Comparison of ENCODE assay signal across 4 cellular contexts in the genomic region with DNA sequence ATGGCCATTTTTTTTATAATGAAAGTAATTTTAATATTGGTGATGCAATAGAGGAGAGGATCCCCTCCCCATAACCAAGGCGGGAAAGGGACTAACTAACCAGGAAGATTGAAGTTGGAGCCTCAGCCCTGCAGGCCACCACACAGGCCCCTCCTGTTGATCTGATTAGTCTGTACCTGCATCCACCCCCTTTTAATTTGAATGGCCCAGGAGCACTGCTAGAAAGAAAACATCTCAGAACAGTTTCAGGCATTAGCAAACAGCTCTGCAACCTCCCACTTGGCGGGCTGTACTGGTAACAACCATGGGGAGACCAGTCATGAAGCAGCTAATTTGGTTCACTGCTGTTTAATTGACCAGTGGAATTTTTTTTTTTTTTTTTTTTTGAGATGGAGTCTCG.
TF ChIP-seq lines count a peak whose summit lies in the region.

No MANE protein-coding gene starts in this region.

TF ChIP-seq in SK-N-SH, 30 proteins besides CTCF, POLR2A, EP300 and RAD21:
- no peak for TF ChIP-seq TAF1 (IDR thresholded peaks at IDR 0.05; ENCODE audit: borderline replicate concordance, low read depth, low read length)
- TF ChIP-seq GATA2 (CRISPR knock-in tag; IDR thresholded peaks at IDR 0.05): no peak
- TF ChIP-seq RFX5 (IDR thresholded peaks at IDR 0.05; ENCODE audit: low read length): no peak
- TF ChIP-seq TCF12 (IDR thresholded peaks at IDR 0.05): no peak
- no peak for TF ChIP-seq ELF1 (IDR thresholded peaks at IDR 0.05)
- TF ChIP-seq SMC3 (IDR thresholded peaks at IDR 0.05; ENCODE audit: low read depth, low read length): no peak

TF ChIP-seq in SK-N-SH treated with all-trans-retinoic acid at 6 μM for 48 hours, 23 proteins besides CTCF, POLR2A, EP300 and RAD21:
- TF ChIP-seq BACH2 (CRISPR knock-in tag; IDR thresholded peaks at IDR 0.05; ENCODE audit: borderline replicate concordance) (no peak), ZFP30 (CRISPR knock-in tag; IDR thresholded peaks at IDR 0.05) (no peak), TOX (CRISPR knock-in tag; IDR thresholded peaks at IDR 0.05; ENCODE audit: borderline replicate concordance) (no peak), GLIS3 (CRISPR knock-in tag; IDR thresholded peaks at IDR 0.05) (no peak), OSR1 (CRISPR knock-in tag; IDR thresholded peaks at IDR 0.05) (no peak), ZFP3 (CRISPR knock-in tag; IDR thresholded peaks at IDR 0.05) (no peak), ZNF8 (CRISPR knock-in tag; IDR thresholded peaks at IDR 0.05) (no peak), CSDC2 (CRISPR knock-in tag; IDR thresholded peaks at IDR 0.05) (no peak), ESRRG (CRISPR knock-in tag; IDR thresholded peaks at IDR 0.05) (no peak), ZNF70 (CRISPR knock-in tag; IDR thresholded peaks at IDR 0.05) (no peak), ARNTL (CRISPR knock-in tag; IDR thresholded peaks at IDR 0.05; ENCODE audit: borderline replicate concordance, low read depth) (no peak), ZC3H10 (CRISPR knock-in tag; IDR thresholded peaks at IDR 0.05) (no peak), ZNF565 (CRISPR knock-in tag; conservative IDR thresholded peaks at IDR 0.05; ENCODE audit: low read depth) (no peak), PPARA (CRISPR knock-in tag; IDR thresholded peaks at IDR 0.05; ENCODE audit: borderline replicate concordance) (no peak), RARB (CRISPR knock-in tag; IDR thresholded peaks at IDR 0.05) (no peak)
- TF ChIP-seq, protein P1, sequence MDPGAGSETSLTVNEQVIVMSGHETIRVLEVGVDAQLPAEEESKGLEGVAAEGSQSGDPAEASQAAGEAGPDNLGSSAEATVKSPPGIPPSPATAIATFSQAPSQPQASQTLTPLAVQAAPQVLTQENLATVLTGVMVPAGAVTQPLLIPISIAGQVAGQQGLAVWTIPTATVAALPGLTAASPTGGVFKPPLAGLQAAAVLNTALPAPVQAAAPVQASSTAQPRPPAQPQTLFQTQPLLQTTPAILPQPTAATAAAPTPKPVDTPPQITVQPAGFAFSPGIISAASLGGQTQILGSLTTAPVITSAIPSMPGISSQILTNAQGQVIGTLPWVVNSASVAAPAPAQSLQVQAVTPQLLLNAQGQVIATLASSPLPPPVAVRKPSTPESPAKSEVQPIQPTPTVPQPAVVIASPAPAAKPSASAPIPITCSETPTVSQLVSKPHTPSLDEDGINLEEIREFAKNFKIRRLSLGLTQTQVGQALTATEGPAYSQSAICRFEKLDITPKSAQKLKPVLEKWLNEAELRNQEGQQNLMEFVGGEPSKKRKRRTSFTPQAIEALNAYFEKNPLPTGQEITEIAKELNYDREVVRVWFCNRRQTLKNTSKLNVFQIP (CRISPR knock-in tag; IDR thresholded peaks at IDR 0.05; ENCODE audit: borderline replicate concordance, low read depth): no peak
- TF ChIP-seq, protein P2, sequence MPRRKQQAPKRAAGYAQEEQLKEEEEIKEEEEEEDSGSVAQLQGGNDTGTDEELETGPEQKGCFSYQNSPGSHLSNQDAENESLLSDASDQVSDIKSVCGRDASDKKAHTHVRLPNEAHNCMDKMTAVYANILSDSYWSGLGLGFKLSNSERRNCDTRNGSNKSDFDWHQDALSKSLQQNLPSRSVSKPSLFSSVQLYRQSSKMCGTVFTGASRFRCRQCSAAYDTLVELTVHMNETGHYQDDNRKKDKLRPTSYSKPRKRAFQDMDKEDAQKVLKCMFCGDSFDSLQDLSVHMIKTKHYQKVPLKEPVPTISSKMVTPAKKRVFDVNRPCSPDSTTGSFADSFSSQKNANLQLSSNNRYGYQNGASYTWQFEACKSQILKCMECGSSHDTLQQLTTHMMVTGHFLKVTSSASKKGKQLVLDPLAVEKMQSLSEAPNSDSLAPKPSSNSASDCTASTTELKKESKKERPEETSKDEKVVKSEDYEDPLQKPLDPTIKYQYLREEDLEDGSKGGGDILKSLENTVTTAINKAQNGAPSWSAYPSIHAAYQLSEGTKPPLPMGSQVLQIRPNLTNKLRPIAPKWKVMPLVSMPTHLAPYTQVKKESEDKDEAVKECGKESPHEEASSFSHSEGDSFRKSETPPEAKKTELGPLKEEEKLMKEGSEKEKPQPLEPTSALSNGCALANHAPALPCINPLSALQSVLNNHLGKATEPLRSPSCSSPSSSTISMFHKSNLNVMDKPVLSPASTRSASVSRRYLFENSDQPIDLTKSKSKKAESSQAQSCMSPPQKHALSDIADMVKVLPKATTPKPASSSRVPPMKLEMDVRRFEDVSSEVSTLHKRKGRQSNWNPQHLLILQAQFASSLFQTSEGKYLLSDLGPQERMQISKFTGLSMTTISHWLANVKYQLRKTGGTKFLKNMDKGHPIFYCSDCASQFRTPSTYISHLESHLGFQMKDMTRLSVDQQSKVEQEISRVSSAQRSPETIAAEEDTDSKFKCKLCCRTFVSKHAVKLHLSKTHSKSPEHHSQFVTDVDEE (CRISPR knock-in tag; IDR thresholded peaks at IDR 0.05): no peak

TF ChIP-seq in IMR-90, 13 proteins besides CTCF, POLR2A, EP300 and RAD21:
- TF ChIP-seq MXI1 (IDR thresholded peaks at IDR 0.05; ENCODE audit: borderline replicate concordance, low read depth, low read length) (no peak), MAZ (IDR thresholded peaks at IDR 0.05; ENCODE audit: borderline replicate concordance, low read depth, low read length) (no peak), FOS (IDR thresholded peaks at IDR 0.05; ENCODE audit: low read depth, low read length) (no peak), RFX5 (IDR thresholded peaks at IDR 0.05; ENCODE audit: low read depth, low read length) (no peak), MAFK (IDR thresholded peaks at IDR 0.05; ENCODE audit: low read depth, low read length) (no peak), CHD1 (IDR thresholded peaks at IDR 0.05; ENCODE audit: low read depth, low read length) (no peak), ELK1 (IDR thresholded peaks at IDR 0.05; ENCODE audit: borderline replicate concordance, low read depth, low read length) (no peak), BHLHE40 (IDR thresholded peaks at IDR 0.05; ENCODE audit: low read depth, low read length) (no peak), SMC3 (IDR thresholded peaks at IDR 0.05; ENCODE audit: low read depth, low read length) (no peak), CEBPB (IDR thresholded peaks at IDR 0.05; ENCODE audit: low read depth, low read length) (no peak)

TF ChIP-seq in WTC11, 78 proteins besides CTCF, POLR2A, EP300 and RAD21:
- TF ChIP-seq, protein P3, sequence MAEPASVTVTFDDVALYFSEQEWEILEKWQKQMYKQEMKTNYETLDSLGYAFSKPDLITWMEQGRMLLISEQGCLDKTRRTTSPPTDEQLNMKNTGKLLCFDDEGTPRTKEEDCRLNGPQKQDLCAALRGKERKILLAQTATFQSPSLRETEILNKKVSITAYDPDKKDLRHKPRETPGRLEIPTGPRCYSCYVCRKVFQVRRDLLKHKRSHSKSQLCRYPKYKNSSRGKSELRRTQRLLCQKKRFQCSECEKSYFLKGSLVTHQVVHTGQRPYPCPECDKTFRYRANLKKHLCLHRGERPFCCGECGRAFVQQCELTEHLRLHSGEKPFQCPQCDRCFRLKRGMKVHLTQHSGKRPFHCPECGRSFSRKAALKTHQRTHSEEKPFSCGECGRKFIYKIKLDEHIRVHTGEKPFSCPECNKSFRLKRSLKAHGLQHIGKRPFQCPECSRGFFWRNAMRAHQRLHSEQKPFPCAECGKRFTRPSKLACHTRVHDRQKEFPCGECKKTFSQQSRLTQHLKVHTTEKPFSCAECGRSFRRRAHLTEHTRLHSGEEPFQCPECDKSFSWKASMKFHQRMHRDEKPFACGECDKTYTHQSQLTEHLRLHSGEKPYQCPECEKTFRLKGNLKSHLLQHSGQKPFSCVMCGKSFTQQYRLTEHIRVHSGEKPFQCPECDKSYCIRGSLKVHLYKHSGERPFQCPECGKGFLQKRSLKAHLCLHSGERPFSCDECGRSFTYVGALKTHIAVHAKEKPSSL (CRISPR knock-in tag; conservative IDR thresholded peaks at IDR 0.05): no peak
- TF ChIP-seq JUN (CRISPR knock-in tag; IDR thresholded peaks at IDR 0.05) (no peak), USF2 (CRISPR knock-in tag; IDR thresholded peaks at IDR 0.05) (no peak), ZNF219 (CRISPR knock-in tag; IDR thresholded peaks at IDR 0.05; ENCODE audit: borderline replicate concordance) (no peak), RORB (CRISPR knock-in tag; IDR thresholded peaks at IDR 0.05) (no peak), FOXP4 (CRISPR knock-in tag; IDR thresholded peaks at IDR 0.05) (no peak), RELA (CRISPR knock-in tag; IDR thresholded peaks at IDR 0.05; ENCODE audit: borderline replicate concordance) (no peak), IRF1 (CRISPR knock-in tag; IDR thresholded peaks at IDR 0.05) (no peak)
- TF ChIP-seq, protein P4, sequence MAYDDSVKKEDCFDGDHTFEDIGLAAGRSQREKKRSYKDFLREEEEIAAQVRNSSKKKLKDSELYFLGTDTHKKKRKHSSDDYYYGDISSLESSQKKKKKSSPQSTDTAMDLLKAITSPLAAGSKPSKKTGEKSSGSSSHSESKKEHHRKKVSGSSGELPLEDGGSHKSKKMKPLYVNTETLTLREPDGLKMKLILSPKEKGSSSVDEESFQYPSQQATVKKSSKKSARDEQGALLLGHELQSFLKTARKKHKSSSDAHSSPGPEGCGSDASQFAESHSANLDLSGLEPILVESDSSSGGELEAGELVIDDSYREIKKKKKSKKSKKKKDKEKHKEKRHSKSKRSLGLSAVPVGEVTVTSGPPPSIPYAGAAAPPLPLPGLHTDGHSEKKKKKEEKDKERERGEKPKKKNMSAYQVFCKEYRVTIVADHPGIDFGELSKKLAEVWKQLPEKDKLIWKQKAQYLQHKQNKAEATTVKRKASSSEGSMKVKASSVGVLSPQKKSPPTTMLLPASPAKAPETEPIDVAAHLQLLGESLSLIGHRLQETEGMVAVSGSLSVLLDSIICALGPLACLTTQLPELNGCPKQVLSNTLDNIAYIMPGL (CRISPR knock-in tag; IDR thresholded peaks at IDR 0.05): no peak
- TF ChIP-seq, protein P5, sequence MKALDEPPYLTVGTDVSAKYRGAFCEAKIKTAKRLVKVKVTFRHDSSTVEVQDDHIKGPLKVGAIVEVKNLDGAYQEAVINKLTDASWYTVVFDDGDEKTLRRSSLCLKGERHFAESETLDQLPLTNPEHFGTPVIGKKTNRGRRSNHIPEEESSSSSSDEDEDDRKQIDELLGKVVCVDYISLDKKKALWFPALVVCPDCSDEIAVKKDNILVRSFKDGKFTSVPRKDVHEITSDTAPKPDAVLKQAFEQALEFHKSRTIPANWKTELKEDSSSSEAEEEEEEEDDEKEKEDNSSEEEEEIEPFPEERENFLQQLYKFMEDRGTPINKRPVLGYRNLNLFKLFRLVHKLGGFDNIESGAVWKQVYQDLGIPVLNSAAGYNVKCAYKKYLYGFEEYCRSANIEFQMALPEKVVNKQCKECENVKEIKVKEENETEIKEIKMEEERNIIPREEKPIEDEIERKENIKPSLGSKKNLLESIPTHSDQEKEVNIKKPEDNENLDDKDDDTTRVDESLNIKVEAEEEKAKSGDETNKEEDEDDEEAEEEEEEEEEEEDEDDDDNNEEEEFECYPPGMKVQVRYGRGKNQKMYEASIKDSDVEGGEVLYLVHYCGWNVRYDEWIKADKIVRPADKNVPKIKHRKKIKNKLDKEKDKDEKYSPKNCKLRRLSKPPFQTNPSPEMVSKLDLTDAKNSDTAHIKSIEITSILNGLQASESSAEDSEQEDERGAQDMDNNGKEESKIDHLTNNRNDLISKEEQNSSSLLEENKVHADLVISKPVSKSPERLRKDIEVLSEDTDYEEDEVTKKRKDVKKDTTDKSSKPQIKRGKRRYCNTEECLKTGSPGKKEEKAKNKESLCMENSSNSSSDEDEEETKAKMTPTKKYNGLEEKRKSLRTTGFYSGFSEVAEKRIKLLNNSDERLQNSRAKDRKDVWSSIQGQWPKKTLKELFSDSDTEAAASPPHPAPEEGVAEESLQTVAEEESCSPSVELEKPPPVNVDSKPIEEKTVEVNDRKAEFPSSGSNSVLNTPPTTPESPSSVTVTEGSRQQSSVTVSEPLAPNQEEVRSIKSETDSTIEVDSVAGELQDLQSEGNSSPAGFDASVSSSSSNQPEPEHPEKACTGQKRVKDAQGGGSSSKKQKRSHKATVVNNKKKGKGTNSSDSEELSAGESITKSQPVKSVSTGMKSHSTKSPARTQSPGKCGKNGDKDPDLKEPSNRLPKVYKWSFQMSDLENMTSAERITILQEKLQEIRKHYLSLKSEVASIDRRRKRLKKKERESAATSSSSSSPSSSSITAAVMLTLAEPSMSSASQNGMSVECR (CRISPR knock-in tag; IDR thresholded peaks at IDR 0.05; ENCODE audit: borderline replicate concordance): no peak
